ENCODE assay signal across 1 cellular context in the genomic region with DNA sequence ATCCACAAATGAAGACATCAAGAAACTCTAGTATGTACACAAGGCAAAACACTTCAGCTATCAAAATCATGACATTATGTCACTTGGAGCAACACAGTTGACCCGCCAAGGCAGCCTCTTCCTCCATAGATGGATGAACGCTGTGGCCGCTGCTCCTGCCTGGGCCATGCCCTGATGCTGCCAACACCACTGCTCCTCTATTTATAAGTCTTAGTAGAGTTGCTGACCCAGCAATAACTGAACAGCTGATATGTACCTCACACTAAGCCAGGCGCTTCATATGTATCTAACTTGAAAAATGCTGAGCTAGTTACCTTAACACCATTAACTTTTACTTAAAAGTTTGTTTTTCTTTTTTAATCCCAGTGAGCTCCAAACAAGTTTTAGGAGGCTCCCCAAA.
TF ChIP-seq lines count a peak whose summit lies in the region.

No MANE protein-coding gene starts in this region.

TF ChIP-seq in K562, 482 proteins besides CTCF, POLR2A, EP300 and RAD21 (continued from another document):
- TF ChIP-seq, protein P1, sequence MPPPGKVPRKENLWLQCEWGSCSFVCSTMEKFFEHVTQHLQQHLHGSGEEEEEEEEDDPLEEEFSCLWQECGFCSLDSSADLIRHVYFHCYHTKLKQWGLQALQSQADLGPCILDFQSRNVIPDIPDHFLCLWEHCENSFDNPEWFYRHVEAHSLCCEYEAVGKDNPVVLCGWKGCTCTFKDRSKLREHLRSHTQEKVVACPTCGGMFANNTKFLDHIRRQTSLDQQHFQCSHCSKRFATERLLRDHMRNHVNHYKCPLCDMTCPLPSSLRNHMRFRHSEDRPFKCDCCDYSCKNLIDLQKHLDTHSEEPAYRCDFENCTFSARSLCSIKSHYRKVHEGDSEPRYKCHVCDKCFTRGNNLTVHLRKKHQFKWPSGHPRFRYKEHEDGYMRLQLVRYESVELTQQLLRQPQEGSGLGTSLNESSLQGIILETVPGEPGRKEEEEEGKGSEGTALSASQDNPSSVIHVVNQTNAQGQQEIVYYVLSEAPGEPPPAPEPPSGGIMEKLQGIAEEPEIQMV (tag; conservative IDR thresholded peaks at IDR 0.05; ENCODE audit: low read depth) = no peak
- TF ChIP-seq ZNF316 (IDR thresholded peaks at IDR 0.05) (peak; percentile 59; the same call in 1 of the 2 replicates), KDM1A (IDR thresholded peaks at IDR 0.05) (no peak)
- TF ChIP-seq, protein P2, sequence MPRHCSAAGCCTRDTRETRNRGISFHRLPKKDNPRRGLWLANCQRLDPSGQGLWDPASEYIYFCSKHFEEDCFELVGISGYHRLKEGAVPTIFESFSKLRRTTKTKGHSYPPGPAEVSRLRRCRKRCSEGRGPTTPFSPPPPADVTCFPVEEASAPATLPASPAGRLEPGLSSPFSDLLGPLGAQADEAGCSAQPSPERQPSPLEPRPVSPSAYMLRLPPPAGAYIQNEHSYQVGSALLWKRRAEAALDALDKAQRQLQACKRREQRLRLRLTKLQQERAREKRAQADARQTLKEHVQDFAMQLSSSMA (CRISPR knock-in tag; IDR thresholded peaks at IDR 0.05) = no peak
- TF ChIP-seq, protein P3, sequence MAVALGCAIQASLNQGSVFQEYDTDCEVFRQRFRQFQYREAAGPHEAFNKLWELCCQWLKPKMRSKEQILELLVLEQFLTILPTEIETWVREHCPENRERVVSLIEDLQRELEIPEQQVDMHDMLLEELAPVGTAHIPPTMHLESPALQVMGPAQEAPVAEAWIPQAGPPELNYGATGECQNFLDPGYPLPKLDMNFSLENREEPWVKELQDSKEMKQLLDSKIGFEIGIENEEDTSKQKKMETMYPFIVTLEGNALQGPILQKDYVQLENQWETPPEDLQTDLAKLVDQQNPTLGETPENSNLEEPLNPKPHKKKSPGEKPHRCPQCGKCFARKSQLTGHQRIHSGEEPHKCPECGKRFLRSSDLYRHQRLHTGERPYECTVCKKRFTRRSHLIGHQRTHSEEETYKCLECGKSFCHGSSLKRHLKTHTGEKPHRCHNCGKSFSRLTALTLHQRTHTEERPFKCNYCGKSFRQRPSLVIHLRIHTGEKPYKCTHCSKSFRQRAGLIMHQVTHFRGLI (CRISPR knock-in tag; IDR thresholded peaks at IDR 0.05) = no peak
